17 cellular contexts compared by ENCODE assay signal in the genomic region with DNA sequence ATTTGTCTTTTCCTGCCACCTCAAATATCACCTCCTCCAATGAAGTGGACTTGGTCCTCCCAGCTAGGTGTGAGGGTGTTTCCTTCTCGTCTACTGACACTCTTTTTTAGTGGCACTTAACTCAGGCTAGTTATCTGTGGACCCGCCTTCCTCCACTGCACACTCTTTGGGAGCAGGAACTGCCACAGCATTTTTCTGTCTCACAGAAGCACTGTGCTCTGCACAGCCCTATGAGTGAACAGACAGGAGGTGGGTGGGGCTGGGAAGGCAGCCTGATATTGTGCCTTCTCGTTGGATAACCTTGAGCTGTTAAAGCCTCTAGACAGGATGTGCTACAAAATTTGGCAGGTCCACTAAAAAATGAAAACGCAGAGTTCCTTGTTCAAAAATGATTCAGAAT. TPM values are rescaled to one million over a fixed set of nuclear protein-coding genes. Genes with fewer than 3 reads are reported as not detected.
"Had no signal": no experiment of that assay in that cellular context is flagged by ENCODE, and none has a peak within 500 bp of the region (broad histone marks: within the 10 kb centered on the region; RNA-seq: fewer than 3 reads in every experiment).

No MANE protein-coding gene starts in this region.

- DNase-seq: activated CD4-positive, alpha-beta T cell treated with anti-CD3 and anti-CD28 coated beads, Interleukin-2, amount 10 ng/mL, durations not matched to agents 7 days and 5 days; activated CD4-positive, CD25-positive, alpha-beta regulatory T cell; activated CD8-positive, alpha-beta memory T cell treated with anti-CD3 and anti-CD28 coated beads for 24 hours; activated naive CD4-positive, alpha-beta T cell treated with anti-CD3 and anti-CD28 coated beads, Interleukin-2, amount 50 U/mL, for 16 hours; activated T-cell treated with anti-CD3 and anti-CD28 coated beads for 4 hours; central memory CD4-positive, alpha-beta T cell; effector memory CD8-positive, alpha-beta T cell; psoas muscle; stimulated activated CD4-positive, alpha-beta T cell treated with anti-CD3 and anti-CD28 coated beads, Interleukin-4, amount 100 ng/mL, for 4 hours; T1000; thyroid gland had no signal

- H3K9me3 ChIP-seq: psoas muscle, thyroid gland, vagina had no signal

- H3K27me3 ChIP-seq: vagina had no signal

- ATAC-seq: effector memory CD8-positive, alpha-beta T cell; psoas muscle had no signal

- H3K36me3 ChIP-seq: thyroid gland, vagina had no signal

- H3K4me1 ChIP-seq: psoas muscle, thyroid gland, vagina had no signal

- H3K27ac ChIP-seq: epithelial cell of prostate, hepatocyte, psoas muscle, thyroid gland, vagina had no signal

- H3K4me3 ChIP-seq: hepatocyte, psoas muscle, thyroid gland, vagina had no signal

RNA-seq across cellular contexts. Expression of a gene that starts 31.9 kb away (rescaled TPM):
- total RNA-seq: activated CD4-positive, alpha-beta T cell treated with anti-CD3 and anti-CD28 coated beads, Interleukin-2, amount 10 ng/mL, durations not matched to agents 7 days and 5 days; activated T-helper 2 cell treated with anti-CD3 and anti-CD28 coated beads, Interferon-gamma antibody, Interleukin-2, Interleukin-4, amounts not matched to agents 10 μg/mL and 5 μg/mL and 100 μg/mL, durations not matched to agents 14 hours and 24 hours and 36 hours; lung microvascular endothelial cell; omental fat pad; psoas muscle had no signal
- polyA plus RNA-seq: psoas muscle had no signal

RNA-seq across cellular contexts. Expression of a gene that starts 37.4 kb away (rescaled TPM):
- total RNA-seq: activated CD4-positive, alpha-beta T cell treated with anti-CD3 and anti-CD28 coated beads, Interleukin-2, amount 10 ng/mL, durations not matched to agents 7 days and 5 days; activated T-helper 2 cell treated with anti-CD3 and anti-CD28 coated beads, Interferon-gamma antibody, Interleukin-2, Interleukin-4, amounts not matched to agents 10 μg/mL and 5 μg/mL and 100 μg/mL, durations not matched to agents 14 hours and 24 hours and 36 hours; hepatocyte; lung microvascular endothelial cell; omental fat pad; psoas muscle; thyroid gland; vagina had no signal
- polyA plus RNA-seq: psoas muscle had no signal

RNA-seq across cellular contexts. Expression of a gene that starts 38.1 kb away (rescaled TPM):
- total RNA-seq: activated CD4-positive, alpha-beta T cell treated with anti-CD3 and anti-CD28 coated beads, Interleukin-2, amount 10 ng/mL, durations not matched to agents 7 days and 5 days; activated T-helper 2 cell treated with anti-CD3 and anti-CD28 coated beads, Interferon-gamma antibody, Interleukin-2, Interleukin-4, amounts not matched to agents 10 μg/mL and 5 μg/mL and 100 μg/mL, durations not matched to agents 14 hours and 24 hours and 36 hours; hepatocyte; lung microvascular endothelial cell; omental fat pad; psoas muscle; thyroid gland had no signal
- polyA plus RNA-seq: hepatocyte, psoas muscle had no signal

RNA-seq across cellular contexts. Expression of a gene that starts 56.6 kb away (rescaled TPM):
- total RNA-seq: activated CD4-positive, alpha-beta T cell treated with anti-CD3 and anti-CD28 coated beads, Interleukin-2, amount 10 ng/mL, durations not matched to agents 7 days and 5 days; activated T-helper 2 cell treated with anti-CD3 and anti-CD28 coated beads, Interferon-gamma antibody, Interleukin-2, Interleukin-4, amounts not matched to agents 10 μg/mL and 5 μg/mL and 100 μg/mL, durations not matched to agents 14 hours and 24 hours and 36 hours; lung microvascular endothelial cell; psoas muscle had no signal
- polyA plus RNA-seq: hepatocyte had no signal
